In the genomic region with DNA sequence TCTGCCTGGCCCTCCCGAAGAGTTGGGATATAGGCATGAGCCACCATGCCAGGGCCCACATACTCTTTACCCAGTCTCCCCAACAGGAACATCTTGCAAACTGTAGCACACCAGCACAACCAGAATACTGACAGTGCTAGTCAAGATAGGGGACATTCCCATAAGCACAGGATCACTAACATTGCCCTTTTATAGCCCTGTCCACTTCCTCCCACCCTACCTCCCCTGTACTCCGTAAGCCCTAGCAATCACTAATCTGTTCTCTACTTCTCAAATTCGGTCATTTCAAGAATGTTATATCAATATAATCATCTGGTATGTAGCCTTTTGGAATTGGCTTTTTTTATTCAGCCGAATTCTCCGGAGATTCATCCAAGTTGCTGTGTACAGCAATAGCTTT, we compare ENCODE assay signal across 20 cellular contexts.
"Had no signal": no experiment of that assay in that cellular context is flagged by ENCODE, and none has a peak within 500 bp of the region (broad histone marks: within the 10 kb centered on the region; RNA-seq: fewer than 3 reads in every experiment).

No MANE protein-coding gene starts in this region.

- ATAC-seq: natural killer cell, pancreas, right cardiac atrium, SK-N-SH treated with all-trans-retinoic acid at 6 μM for 48 hours, upper lobe of right lung had no signal

- H3K27ac ChIP-seq: epithelial cell of prostate, thyroid gland, upper lobe of right lung, WERI-Rb-1 had no signal

- H3K9me3 ChIP-seq: pancreas, thyroid gland, upper lobe of right lung had no signal

- DNase-seq: activated CD4-positive, alpha-beta T cell treated with anti-CD3 and anti-CD28 coated beads for 1 hour; activated CD4-positive, alpha-beta T cell treated with anti-CD3 and anti-CD28 coated beads, Interleukin-2, amount 50 U/mL, for 1 hour; activated CD8-positive, alpha-beta memory T cell treated with anti-CD3 and anti-CD28 coated beads, Interleukin-2, amount 50 U/mL, for 48 hours; activated gamma-delta T cell; activated naive CD8-positive, alpha-beta T cell treated with anti-CD3 and anti-CD28 coated beads for 36 hours; amygdala; foreskin fibroblast; kidney; natural killer cell; pancreas; right cardiac atrium; stimulated activated CD4-positive, alpha-beta T cell treated with anti-CD3 and anti-CD28 coated beads, Interleukin-12 subunit alpha, Interleukin-12 subunit beta, amount 100 ng/mL, for 4 hours; stimulated activated CD4-positive, alpha-beta T cell treated with anti-CD3 and anti-CD28 coated beads, Interleukin-4, amount 100 ng/mL, for 4 hours; substantia nigra; thyroid gland; upper lobe of right lung; WERI-Rb-1 had no signal

- H3K4me3 ChIP-seq: lung, pancreas, thyroid gland, upper lobe of right lung had no signal

- H3K27me3 ChIP-seq: pancreas, thyroid gland, upper lobe of right lung had no signal
